16 cellular contexts compared by ENCODE assay signal in the genomic region with DNA sequence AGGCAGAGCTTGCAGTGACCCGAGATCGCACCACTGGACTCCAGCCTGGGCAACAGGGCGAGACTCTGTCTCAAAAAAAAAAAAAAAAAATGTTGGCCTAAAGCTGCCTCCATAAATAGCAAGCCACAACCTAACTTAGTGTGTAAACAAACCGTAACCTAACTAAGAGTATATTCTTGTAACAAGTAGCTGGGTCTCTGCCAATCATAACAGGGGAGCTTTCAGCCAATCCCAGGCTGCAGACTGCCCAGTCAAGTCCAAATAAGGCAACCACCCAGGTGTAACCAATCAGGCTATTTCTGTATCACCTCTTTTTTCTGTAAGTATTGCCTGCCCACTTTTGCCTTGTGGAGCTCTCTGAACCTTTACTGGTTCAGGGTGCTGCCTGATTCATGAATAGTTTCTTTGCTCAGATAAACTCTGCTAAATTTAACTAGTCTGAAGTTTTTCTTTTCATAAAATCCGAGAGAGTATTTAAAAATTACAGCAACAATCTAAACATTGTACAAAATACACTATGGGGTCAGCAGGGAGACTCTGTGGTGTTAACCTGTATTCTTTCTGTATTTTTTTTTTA. TPM values are rescaled to one million over a fixed set of nuclear protein-coding genes. Genes with fewer than 3 reads are reported as not detected.
DNase-seq lines count a peak whose midpoint lies in the region; ATAC-seq and TF ChIP-seq lines count a peak whose summit lies in the region.
"Had no signal": no experiment of that assay in that cellular context is flagged by ENCODE, and none has a peak within 500 bp of the region (broad histone marks: within the 10 kb centered on the region; RNA-seq: fewer than 3 reads in every experiment).

No MANE protein-coding gene starts in this region.

- no peak overlapping the region for H3K27ac ChIP-seq in IMR-90 (ENCODE audit: insufficient read depth, low read length)
- H3K27ac ChIP-seq: uterus had no signal

- H2AK5ac ChIP-seq in IMR-90 (ENCODE audit: low read depth, low read length): no peak overlapping the region

- H3K36me3 ChIP-seq in IMR-90 (ENCODE audit: control insufficient read depth, insufficient read depth, low read length): no peaks in the 10 kb centered on the region
- H3K36me3 ChIP-seq: uterus had no signal

- H2BK15ac ChIP-seq in IMR-90 (ENCODE audit: low read depth, low read length): no peak overlapping the region

- H3K4me1 ChIP-seq in IMR-90 (ENCODE audit: control insufficient read depth, insufficient read depth, low read length): peaks cover 18% of the 10 kb centered on the region

- no peak overlapping the region for H2AFZ ChIP-seq in IMR-90 (replicated peaks; ENCODE audit: low read length, poor library complexity)

- intact Hi-C loops in IMR-90 (cut with micrococcal nuclease): loop anchor here (1.0 kb wide), 1 partner anchor 12 kb away; no protein-coding TSS in a partner anchor

- no peak overlapping the region for H2BK120ac ChIP-seq in IMR-90 (ENCODE audit: low read depth, low read length)

- H3K9me3 ChIP-seq in IMR-90 (ENCODE audit: control insufficient read depth, insufficient read depth, low read length): no peaks in the 10 kb centered on the region
- H3K9me3 ChIP-seq: uterus had no signal

- H4K5ac ChIP-seq in IMR-90 (ENCODE audit: low read depth, low read length): no peak overlapping the region

- no peak overlapping the region for H3K27ac Mint-ChIP-seq in activated T-cell treated with anti-CD3 and anti-CD28 coated beads, Interleukin-2, amount 50 U/mL, for 24 hours

- peaks cover 15 to 52% of the 10 kb centered on the region in 2 experiments for H3K79me1 ChIP-seq in IMR-90 (ENCODE audit: low read depth in 1 of 2, low read length in 2 of 2)

- no peak overlapping the region for H3K4me3 Mint-ChIP-seq in activated T-cell treated with anti-CD3 and anti-CD28 coated beads, Interleukin-2, amount 50 U/mL, for 24 hours
- H3K4me3 Mint-ChIP-seq: central memory CD8-positive, alpha-beta T cell had no signal

- no peak overlapping the region for H2BK20ac ChIP-seq in IMR-90 (ENCODE audit: low read depth, low read length)

- no peak overlapping the region for H4K91ac ChIP-seq in IMR-90 (ENCODE audit: insufficient read depth, low read depth, low read length)

- no peak overlapping the region for H3K18ac ChIP-seq in IMR-90 (ENCODE audit: low read depth, low read length)

- H3K56ac ChIP-seq in IMR-90 (ENCODE audit: extremely low read depth, insufficient read depth, low read length): no peak overlapping the region

- TF ChIP-seq RAD21 in IMR-90 (IDR thresholded peaks at IDR 0.05; ENCODE audit: low read length): no peak

- no peak overlapping the region for H3K4ac ChIP-seq in IMR-90 (ENCODE audit: low read depth, low read length)

- H3K4me3 ChIP-seq in IMR-90 (ENCODE audit: insufficient read depth, low read depth, low read length): no peak overlapping the region
- H3K4me3 ChIP-seq: uterus had no signal

- H4K8ac ChIP-seq in IMR-90 (ENCODE audit: low read depth in 2 of 2, low read length in 2 of 2): no peak overlapping the region

- H3K27me3 Mint-ChIP-seq in activated T-cell treated with anti-CD3 and anti-CD28 coated beads, Interleukin-2, amount 50 U/mL, for 24 hours: no peaks in the 10 kb centered on the region
- H3K27me3 Mint-ChIP-seq: central memory CD8-positive, alpha-beta T cell had no signal

- no peak overlapping the region for H3K23ac ChIP-seq in IMR-90 (ENCODE audit: low read depth, low read length)

- H3K27me3 ChIP-seq in IMR-90 (ENCODE audit: control insufficient read depth, insufficient read depth, low read length): no peaks in the 10 kb centered on the region
- H3K27me3 ChIP-seq: uterus had no signal

- TF ChIP-seq CTCF in IMR-90 (conservative IDR thresholded peaks at IDR 0.05; ENCODE audit: low read depth, low read length): no peak

- peaks cover 45% of the 10 kb centered on the region for H3K4me1 Mint-ChIP-seq in activated T-cell treated with anti-CD3 and anti-CD28 coated beads, Interleukin-2, amount 50 U/mL, for 24 hours (ENCODE audit: low read depth)

- H3K36me3 Mint-ChIP-seq in activated T-cell treated with anti-CD3 and anti-CD28 coated beads, Interleukin-2, amount 50 U/mL, for 24 hours (ENCODE audit: low read depth): peaks cover 5% of the 10 kb centered on the region

- H2BK5ac ChIP-seq in IMR-90 (ENCODE audit: low read depth, low read length, poor library complexity, severe bottlenecking): no peak overlapping the region

- CTCF ChIA-PET in IMR-90 (lab: Yijun Ruan, JAX): no interaction called here

- no peaks in the 10 kb centered on the region for H3K9me3 Mint-ChIP-seq in activated T-cell treated with anti-CD3 and anti-CD28 coated beads, Interleukin-2, amount 50 U/mL, for 24 hours
- H3K9me3 Mint-ChIP-seq: central memory CD8-positive, alpha-beta T cell had no signal

- ATAC-seq in IMR-90 (ENCODE audit: low read depth): no peak
- ATAC-seq in HG03097 (IDR thresholded peaks at IDR 0.05; ENCODE audit: low FRiP score, unreplicated experiment): no peak

- dilution Hi-C loops in IMR-90 (cut with HindIII; ENCODE audit: low sequenced_read_pairs, unreplicated experiment): no loop called here

- in situ Hi-C loops in IMR-90 (cut with MboI; ENCODE audit: low sequenced_read_pairs): no loop called here

- no TSS peak for BruUV-seq in IMR-90 (replicated peaks; lab: Mats Ljungman, UMichigan)

- DNase-seq in DMS53 treated with DMSO at 0.1 percent for 48 hours (lab: John Stamatoyannopoulos, UW; ENCODE audit: unreplicated experiment) (peak; percentile 54), IMR-90 (peak; percentile 40), SW480 (ENCODE audit: low spot score) (peak; percentile 74), islet precursor cell (peak; percentile 59), NCI-H526 treated with DMSO at 0.1 percent for 48 hours (lab: John Stamatoyannopoulos, UW) (no peak)
- no peak for DNase-seq in activated CD4-positive, alpha-beta T cell treated with anti-CD3 and anti-CD28 coated beads, Interleukin-2, amount 50 U/mL, for 4 hours
- DNase-seq in activated T-cell treated with anti-CD3 and anti-CD28 coated beads, Interleukin-2, amount 50 U/mL, for 24 hours: no peak
- DNase-seq: AML-193, GF-D8, KBM-7, kidney glomerular epithelial cell, NCI-H446 treated with DMSO at 0.1 percent for 48 hours, SIG-M5, uterus had no signal

- no peak overlapping the region for H3K9ac ChIP-seq in IMR-90 (ENCODE audit: low read depth, low read length)

- POLR2A ChIA-PET in IMR-90 (lab: Charles Lee; ENCODE audit: unreplicated experiment): no interaction called here

- H3K9me1 ChIP-seq in IMR-90 (ENCODE audit: insufficient read depth, low read length): peaks cover 6% of the 10 kb centered on the region

- no peaks in the 10 kb centered on the region; the same call in 1 of the 2 replicates for H4K20me1 ChIP-seq in IMR-90 (ENCODE audit: insufficient read depth, low read length)

- H2AK9ac ChIP-seq in IMR-90 (replicated peaks; ENCODE audit: low read depth, low read length, poor library complexity): no peak overlapping the region

- H3K14ac ChIP-seq in IMR-90 (replicated peaks; ENCODE audit: low read depth, low read length): no peak overlapping the region; the same call in 1 of the 2 replicates

- no peak for TF ChIP-seq POLR2A in IMR-90 (IDR thresholded peaks at IDR 0.05; ENCODE audit: low read depth, low read length)

- WGBS in IMR-90 (ENCODE audit: extremely low coverage in 2 of 2, insufficient read length in 1 of 2), 2 experiments: no CpG with 5 or more reads among the region's 5 CpGs

- H3K4me2 ChIP-seq in IMR-90 (ENCODE audit: low read depth, low read length): no peak overlapping the region

TF ChIP-seq in IMR-90, 13 proteins besides CTCF, POLR2A, EP300 and RAD21:
- TF ChIP-seq CEBPB (IDR thresholded peaks at IDR 0.05; ENCODE audit: low read depth, low read length) (no peak), NFE2L2 (IDR thresholded peaks at IDR 0.05; ENCODE audit: low read depth, low read length) (no peak), MAZ (IDR thresholded peaks at IDR 0.05; ENCODE audit: borderline replicate concordance, low read depth, low read length) (no peak), RFX5 (IDR thresholded peaks at IDR 0.05; ENCODE audit: low read depth, low read length) (no peak), BHLHE40 (IDR thresholded peaks at IDR 0.05; ENCODE audit: low read depth, low read length) (no peak), MAFK (IDR thresholded peaks at IDR 0.05; ENCODE audit: low read depth, low read length) (no peak), SMC3 (IDR thresholded peaks at IDR 0.05; ENCODE audit: low read depth, low read length) (no peak), FOS (IDR thresholded peaks at IDR 0.05; ENCODE audit: low read depth, low read length) (no peak), RCOR1 (IDR thresholded peaks at IDR 0.05; ENCODE audit: insufficient replicate concordance, low read length) (no peak), CHD1 (IDR thresholded peaks at IDR 0.05; ENCODE audit: low read depth, low read length) (no peak), MXI1 (IDR thresholded peaks at IDR 0.05; ENCODE audit: borderline replicate concordance, low read depth, low read length) (no peak)
- TF ChIP-seq, protein P1, sequence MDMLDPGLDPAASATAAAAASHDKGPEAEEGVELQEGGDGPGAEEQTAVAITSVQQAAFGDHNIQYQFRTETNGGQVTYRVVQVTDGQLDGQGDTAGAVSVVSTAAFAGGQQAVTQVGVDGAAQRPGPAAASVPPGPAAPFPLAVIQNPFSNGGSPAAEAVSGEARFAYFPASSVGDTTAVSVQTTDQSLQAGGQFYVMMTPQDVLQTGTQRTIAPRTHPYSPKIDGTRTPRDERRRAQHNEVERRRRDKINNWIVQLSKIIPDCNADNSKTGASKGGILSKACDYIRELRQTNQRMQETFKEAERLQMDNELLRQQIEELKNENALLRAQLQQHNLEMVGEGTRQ (IDR thresholded peaks at IDR 0.05; ENCODE audit: low read depth, low read length): no peak
TF ChIP-seq in IMR-90: peak in this region for 0.

RNA-seq across cellular contexts. Expression of gene PSTPIP2, which starts 4.5 kb away (rescaled TPM):
- total RNA-seq in IMR-90 (2012; rRNA removed): 10.4 and 14.4 TPM in 2 replicates
- 10.2 and 12.4 TPM in 2 replicates for polyA plus RNA-seq in IMR-90 (2012; rRNA removed)
- 4.4 and 6.6 TPM in 2 replicates for polyA plus RNA-seq in IMR-90 (2012; cell fraction: cytosol; rRNA removed)
- polyA plus RNA-seq in IMR-90 (2012; cell fraction: nucleus; rRNA removed; ENCODE audit: low replicate concordance): 5.0 and 26.6 TPM in 2 replicates

RNA-seq across cellular contexts. Expression of gene ATP5F1A, which starts 30.6 kb away (rescaled TPM):
- 1,085 and 1,283 TPM in 2 replicates for total RNA-seq in IMR-90 (2012; rRNA removed)
- 515 and 543 TPM in 2 replicates for polyA plus RNA-seq in IMR-90 (2012; rRNA removed)
- 309 and 561 TPM in 2 replicates for polyA plus RNA-seq in IMR-90 (2012; cell fraction: cytosol; rRNA removed)
- 157 and 333 TPM in 2 replicates for polyA plus RNA-seq in IMR-90 (2012; cell fraction: nucleus; rRNA removed; ENCODE audit: low replicate concordance)

RNA-seq across cellular contexts. Expression of gene HAUS1, which starts 36.7 kb away (rescaled TPM):
- 25.3 and 32.2 TPM in 2 replicates for total RNA-seq in IMR-90 (2012; rRNA removed)
- 33.4 and 55.0 TPM in 2 replicates for polyA plus RNA-seq in IMR-90 (2012; rRNA removed)
- 3.9 and 5.2 TPM in 2 replicates for polyA plus RNA-seq in IMR-90 (2012; cell fraction: cytosol; rRNA removed)
- 0.58 and 6.2 TPM in 2 replicates for polyA plus RNA-seq in IMR-90 (2012; cell fraction: nucleus; rRNA removed; ENCODE audit: low replicate concordance)

Comparison
In these comparisons a context has a peak if more than half of its experiments do, and no peak if none do; other contexts are left out.
1. DNase-seq: peak in DMS53 treated with DMSO at 0.1 percent for 48 hours (single experiment), IMR-90 (single experiment), SW480 (single experiment) and islet precursor cell (single experiment); none in activated CD4-positive, alpha-beta T cell treated with anti-CD3 and anti-CD28 coated beads, Interleukin-2, amount 50 U/mL, for 4 hours (0 of 2), NCI-H526 treated with DMSO at 0.1 percent for 48 hours (single experiment) and activated T-cell treated with anti-CD3 and anti-CD28 coated beads, Interleukin-2, amount 50 U/mL, for 24 hours (single experiment).